ENCODE assay signal across 1 cellular context in the genomic region with DNA sequence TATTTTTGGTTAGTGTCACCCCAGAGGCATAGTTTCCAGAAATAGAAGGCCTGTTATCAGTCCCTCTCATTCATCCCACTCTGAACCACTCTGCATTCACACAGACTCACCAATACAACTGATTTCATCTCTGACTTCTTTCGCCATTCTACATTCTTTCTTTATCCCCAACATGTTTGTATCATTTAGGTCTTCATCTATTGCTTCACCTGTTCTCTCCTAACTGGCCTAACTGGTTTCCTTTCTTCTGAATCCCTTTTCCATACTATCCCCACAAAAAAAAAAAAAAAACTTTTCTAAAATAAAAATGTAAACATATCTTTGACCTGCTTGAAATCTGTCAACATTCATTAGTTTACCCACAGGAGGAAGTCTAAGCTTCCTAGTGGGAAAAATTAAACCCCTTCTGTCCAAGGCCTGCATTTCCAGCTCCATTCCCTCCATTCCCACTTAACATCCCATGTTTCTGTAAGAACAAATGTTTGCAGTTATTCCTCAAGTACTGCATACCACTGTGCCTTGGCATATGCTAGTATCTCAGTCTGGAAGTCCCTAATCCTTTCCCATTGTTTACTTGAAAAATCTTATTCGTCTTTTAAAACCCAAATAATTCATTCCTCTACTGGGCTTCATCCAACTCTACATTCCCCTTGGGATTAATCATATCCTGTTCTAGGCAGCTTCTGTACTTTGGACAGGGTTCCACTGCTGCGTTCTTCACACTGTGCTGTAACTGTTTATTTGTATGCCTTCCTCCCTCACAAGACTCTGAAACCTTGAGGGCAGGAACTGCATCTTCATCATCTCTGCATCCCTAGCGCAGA.
A peak's percentile ranks its signal among the peaks of the same experiment; 100 is the strongest.
TF ChIP-seq lines count a peak whose summit lies in the region.

No MANE protein-coding gene starts in this region.

TF ChIP-seq in HepG2, 621 proteins besides CTCF, POLR2A, EP300 and RAD21 (continued from another document and continues in another):
- TF ChIP-seq, protein P1, sequence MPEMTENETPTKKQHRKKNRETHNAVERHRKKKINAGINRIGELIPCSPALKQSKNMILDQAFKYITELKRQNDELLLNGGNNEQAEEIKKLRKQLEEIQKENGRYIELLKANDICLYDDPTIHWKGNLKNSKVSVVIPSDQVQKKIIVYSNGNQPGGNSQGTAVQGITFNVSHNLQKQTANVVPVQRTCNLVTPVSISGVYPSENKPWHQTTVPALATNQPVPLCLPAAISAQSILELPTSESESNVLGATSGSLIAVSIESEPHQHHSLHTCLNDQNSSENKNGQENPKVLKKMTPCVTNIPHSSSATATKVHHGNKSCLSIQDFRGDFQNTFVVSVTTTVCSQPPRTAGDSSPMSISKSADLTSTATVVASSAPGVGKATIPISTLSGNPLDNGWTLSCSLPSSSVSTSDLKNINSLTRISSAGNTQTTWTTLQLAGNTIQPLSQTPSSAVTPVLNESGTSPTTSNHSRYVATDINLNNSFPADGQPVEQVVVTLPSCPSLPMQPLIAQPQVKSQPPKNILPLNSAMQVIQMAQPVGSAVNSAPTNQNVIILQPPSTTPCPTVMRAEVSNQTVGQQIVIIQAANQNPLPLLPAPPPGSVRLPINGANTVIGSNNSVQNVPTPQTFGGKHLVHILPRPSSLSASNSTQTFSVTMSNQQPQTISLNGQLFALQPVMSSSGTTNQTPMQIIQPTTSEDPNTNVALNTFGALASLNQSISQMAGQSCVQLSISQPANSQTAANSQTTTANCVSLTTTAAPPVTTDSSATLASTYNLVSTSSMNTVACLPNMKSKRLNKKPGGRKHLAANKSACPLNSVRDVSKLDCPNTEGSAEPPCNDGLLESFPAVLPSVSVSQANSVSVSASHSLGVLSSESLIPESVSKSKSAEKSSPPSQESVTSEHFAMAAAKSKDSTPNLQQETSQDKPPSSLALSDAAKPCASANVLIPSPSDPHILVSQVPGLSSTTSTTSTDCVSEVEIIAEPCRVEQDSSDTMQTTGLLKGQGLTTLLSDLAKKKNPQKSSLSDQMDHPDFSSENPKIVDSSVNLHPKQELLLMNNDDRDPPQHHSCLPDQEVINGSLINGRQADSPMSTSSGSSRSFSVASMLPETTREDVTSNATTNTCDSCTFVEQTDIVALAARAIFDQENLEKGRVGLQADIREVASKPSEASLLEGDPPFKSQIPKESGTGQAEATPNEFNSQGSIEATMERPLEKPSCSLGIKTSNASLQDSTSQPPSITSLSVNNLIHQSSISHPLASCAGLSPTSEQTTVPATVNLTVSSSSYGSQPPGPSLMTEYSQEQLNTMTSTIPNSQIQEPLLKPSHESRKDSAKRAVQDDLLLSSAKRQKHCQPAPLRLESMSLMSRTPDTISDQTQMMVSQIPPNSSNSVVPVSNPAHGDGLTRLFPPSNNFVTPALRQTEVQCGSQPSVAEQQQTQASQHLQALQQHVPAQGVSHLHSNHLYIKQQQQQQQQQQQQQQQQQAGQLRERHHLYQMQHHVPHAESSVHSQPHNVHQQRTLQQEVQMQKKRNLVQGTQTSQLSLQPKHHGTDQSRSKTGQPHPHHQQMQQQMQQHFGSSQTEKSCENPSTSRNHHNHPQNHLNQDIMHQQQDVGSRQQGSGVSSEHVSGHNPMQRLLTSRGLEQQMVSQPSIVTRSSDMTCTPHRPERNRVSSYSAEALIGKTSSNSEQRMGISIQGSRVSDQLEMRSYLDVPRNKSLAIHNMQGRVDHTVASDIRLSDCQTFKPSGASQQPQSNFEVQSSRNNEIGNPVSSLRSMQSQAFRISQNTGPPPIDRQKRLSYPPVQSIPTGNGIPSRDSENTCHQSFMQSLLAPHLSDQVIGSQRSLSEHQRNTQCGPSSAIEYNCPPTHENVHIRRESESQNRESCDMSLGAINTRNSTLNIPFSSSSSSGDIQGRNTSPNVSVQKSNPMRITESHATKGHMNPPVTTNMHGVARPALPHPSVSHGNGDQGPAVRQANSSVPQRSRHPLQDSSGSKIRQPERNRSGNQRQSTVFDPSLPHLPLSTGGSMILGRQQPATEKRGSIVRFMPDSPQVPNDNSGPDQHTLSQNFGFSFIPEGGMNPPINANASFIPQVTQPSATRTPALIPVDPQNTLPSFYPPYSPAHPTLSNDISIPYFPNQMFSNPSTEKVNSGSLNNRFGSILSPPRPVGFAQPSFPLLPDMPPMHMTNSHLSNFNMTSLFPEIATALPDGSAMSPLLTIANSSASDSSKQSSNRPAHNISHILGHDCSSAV (CRISPR knock-in tag; IDR thresholded peaks at IDR 0.05; ENCODE audit: borderline replicate concordance), result no peak
- TF ChIP-seq TBL1XR1 (IDR thresholded peaks at IDR 0.05; ENCODE audit: borderline replicate concordance, low read length, partially characterized antibody), result no peak
- TF ChIP-seq, protein P2, sequence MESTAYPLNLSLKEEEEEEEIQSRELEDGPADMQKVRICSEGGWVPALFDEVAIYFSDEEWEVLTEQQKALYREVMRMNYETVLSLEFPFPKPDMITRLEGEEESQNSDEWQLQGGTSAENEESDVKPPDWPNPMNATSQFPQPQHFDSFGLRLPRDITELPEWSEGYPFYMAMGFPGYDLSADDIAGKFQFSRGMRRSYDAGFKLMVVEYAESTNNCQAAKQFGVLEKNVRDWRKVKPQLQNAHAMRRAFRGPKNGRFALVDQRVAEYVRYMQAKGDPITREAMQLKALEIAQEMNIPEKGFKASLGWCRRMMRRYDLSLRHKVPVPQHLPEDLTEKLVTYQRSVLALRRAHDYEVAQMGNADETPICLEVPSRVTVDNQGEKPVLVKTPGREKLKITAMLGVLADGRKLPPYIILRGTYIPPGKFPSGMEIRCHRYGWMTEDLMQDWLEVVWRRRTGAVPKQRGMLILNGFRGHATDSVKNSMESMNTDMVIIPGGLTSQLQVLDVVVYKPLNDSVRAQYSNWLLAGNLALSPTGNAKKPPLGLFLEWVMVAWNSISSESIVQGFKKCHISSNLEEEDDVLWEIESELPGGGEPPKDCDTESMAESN (CRISPR knock-in tag; conservative IDR thresholded peaks at IDR 0.05), result 0 out of 2 replicates have a peak, but pooled peaks have one; percentile 29
- TF ChIP-seq ZNF574 (CRISPR knock-in tag; IDR thresholded peaks at IDR 0.05), result no peak
- TF ChIP-seq, protein P3, sequence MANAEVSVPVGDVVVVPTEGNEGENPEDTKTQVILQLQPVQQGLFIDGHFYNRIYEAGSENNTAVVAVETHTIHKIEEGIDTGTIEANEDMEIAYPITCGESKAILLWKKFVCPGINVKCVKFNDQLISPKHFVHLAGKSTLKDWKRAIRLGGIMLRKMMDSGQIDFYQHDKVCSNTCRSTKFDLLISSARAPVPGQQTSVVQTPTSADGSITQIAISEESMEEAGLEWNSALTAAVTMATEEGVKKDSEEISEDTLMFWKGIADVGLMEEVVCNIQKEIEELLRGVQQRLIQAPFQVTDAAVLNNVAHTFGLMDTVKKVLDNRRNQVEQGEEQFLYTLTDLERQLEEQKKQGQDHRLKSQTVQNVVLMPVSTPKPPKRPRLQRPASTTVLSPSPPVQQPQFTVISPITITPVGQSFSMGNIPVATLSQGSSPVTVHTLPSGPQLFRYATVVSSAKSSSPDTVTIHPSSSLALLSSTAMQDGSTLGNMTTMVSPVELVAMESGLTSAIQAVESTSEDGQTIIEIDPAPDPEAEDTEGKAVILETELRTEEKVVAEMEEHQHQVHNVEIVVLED (CRISPR knock-in tag; IDR thresholded peaks at IDR 0.05; ENCODE audit: borderline replicate concordance), result no peak
- TF ChIP-seq, protein P4, sequence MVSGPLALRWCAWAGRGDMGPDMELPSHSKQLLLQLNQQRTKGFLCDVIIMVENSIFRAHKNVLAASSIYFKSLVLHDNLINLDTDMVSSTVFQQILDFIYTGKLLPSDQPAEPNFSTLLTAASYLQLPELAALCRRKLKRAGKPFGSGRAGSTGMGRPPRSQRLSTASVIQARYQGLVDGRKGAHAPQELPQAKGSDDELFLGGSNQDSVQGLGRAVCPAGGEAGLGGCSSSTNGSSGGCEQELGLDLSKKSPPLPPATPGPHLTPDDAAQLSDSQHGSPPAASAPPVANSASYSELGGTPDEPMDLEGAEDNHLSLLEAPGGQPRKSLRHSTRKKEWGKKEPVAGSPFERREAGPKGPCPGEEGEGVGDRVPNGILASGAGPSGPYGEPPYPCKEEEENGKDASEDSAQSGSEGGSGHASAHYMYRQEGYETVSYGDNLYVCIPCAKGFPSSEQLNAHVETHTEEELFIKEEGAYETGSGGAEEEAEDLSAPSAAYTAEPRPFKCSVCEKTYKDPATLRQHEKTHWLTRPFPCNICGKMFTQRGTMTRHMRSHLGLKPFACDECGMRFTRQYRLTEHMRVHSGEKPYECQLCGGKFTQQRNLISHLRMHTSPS (CRISPR knock-in tag; IDR thresholded peaks at IDR 0.05; ENCODE audit: low read depth), result no peak
- no peak for TF ChIP-seq ZNF598 (CRISPR knock-in tag; IDR thresholded peaks at IDR 0.05; ENCODE audit: borderline replicate concordance)
- TF ChIP-seq ZSCAN21 (CRISPR knock-in tag; IDR thresholded peaks at IDR 0.05; ENCODE audit: borderline replicate concordance), result no peak
- peak; percentile 63; the same call in 1 of the 2 replicates for TF ChIP-seq TBX2 (CRISPR knock-in tag; IDR thresholded peaks at IDR 0.05; ENCODE audit: borderline replicate concordance)
- no peak for TF ChIP-seq HIVEP1 (CRISPR knock-in tag; IDR thresholded peaks at IDR 0.05)
- TF ChIP-seq ZNF615 (CRISPR knock-in tag; IDR thresholded peaks at IDR 0.05; ENCODE audit: borderline replicate concordance), result no peak
- 0 out of 2 replicates have a peak, but pooled peaks have one; percentile 10 for TF ChIP-seq TFDP1 (CRISPR knock-in tag; IDR thresholded peaks at IDR 0.05; ENCODE audit: borderline replicate concordance)
- no peak; the same call in 1 of the 2 replicates for TF ChIP-seq ZNF331 (CRISPR knock-in tag; IDR thresholded peaks at IDR 0.05)
- TF ChIP-seq AHDC1 (CRISPR knock-in tag; IDR thresholded peaks at IDR 0.05; ENCODE audit: borderline replicate concordance), result peak; percentile 87; the same call in 1 of the 2 replicates
- TF ChIP-seq HCFC1 (IDR thresholded peaks at IDR 0.05; ENCODE audit: low read depth, low read length), result no peak
- peak; percentile 49; the same call in 1 of the 2 replicates for TF ChIP-seq ZSCAN9 (CRISPR knock-in tag; IDR thresholded peaks at IDR 0.05; ENCODE audit: borderline replicate concordance)
- TF ChIP-seq SOX6 (IDR thresholded peaks at IDR 0.05), result no peak
- peak; percentile 79 for TF ChIP-seq SOX6 (CRISPR knock-in tag; IDR thresholded peaks at IDR 0.05)
- TF ChIP-seq ZNF558 (CRISPR knock-in tag; IDR thresholded peaks at IDR 0.05; ENCODE audit: borderline replicate concordance), result no peak
- no peak for TF ChIP-seq ZNF230 (CRISPR knock-in tag; IDR thresholded peaks at IDR 0.05)
- no peak for TF ChIP-seq NKX3-1 (CRISPR knock-in tag; IDR thresholded peaks at IDR 0.05)
- TF ChIP-seq KDM1A (CRISPR knock-in tag; IDR thresholded peaks at IDR 0.05), result peak; percentile 21; the same call in 1 of the 2 replicates
- TF ChIP-seq ZNF782 (CRISPR knock-in tag; IDR thresholded peaks at IDR 0.05; ENCODE audit: borderline replicate concordance), result no peak
